In genomic region chr5:143596500-143596820, GRCh38 we compare ENCODE assay signal across 12 cellular contexts.
"Had no signal": no experiment of that assay in that cellular context is flagged by ENCODE, and none has a peak within 500 bp of the region (broad histone marks: within the 10 kb centered on the region; RNA-seq: fewer than 3 reads in every experiment).

No MANE protein-coding gene starts in this region.

- DNase-seq: activated CD4-positive, alpha-beta memory T cell treated with anti-CD3 and anti-CD28 coated beads, Interleukin-2, amount 10 ng/mL, durations not matched to agents 7 days and 5 days; activated CD8-positive, alpha-beta memory T cell treated with anti-CD3 and anti-CD28 coated beads, Interleukin-2, amount 50 U/mL, for 4 hours; effector CD4-positive, alpha-beta T cell; left ventricle myocardium superior; posterior cingulate gyrus; tibial artery had no signal

- H3K36me3 ChIP-seq: ascending aorta, gastroesophageal sphincter, right atrium auricular region, tibial artery had no signal

- H3K27me3 ChIP-seq: ascending aorta, gastroesophageal sphincter, right atrium auricular region, tibial artery had no signal

- H3K9me3 ChIP-seq: ascending aorta, gastroesophageal sphincter, right atrium auricular region, tibial artery had no signal

- FAIRE-seq: colon, small intestine had no signal

- H3K4me3 ChIP-seq: ascending aorta, gastroesophageal sphincter, right atrium auricular region, tibial artery had no signal

- H3K27ac ChIP-seq: ascending aorta, gastroesophageal sphincter, right atrium auricular region, tibial artery had no signal

- ATAC-seq: gastroesophageal sphincter; left ventricle myocardium superior; stimulated activated effector memory CD8-positive, alpha-beta T cell treated with anti-CD3 and anti-CD28 coated beads, Interleukin-12 subunit alpha, Interleukin-12 subunit beta, amount 100 ng/mL, for 72 hours had no signal

- H3K4me1 ChIP-seq: ascending aorta, right atrium auricular region, tibial artery had no signal
